Comparison of ENCODE assay signal across 27 cellular contexts in the genomic region with DNA sequence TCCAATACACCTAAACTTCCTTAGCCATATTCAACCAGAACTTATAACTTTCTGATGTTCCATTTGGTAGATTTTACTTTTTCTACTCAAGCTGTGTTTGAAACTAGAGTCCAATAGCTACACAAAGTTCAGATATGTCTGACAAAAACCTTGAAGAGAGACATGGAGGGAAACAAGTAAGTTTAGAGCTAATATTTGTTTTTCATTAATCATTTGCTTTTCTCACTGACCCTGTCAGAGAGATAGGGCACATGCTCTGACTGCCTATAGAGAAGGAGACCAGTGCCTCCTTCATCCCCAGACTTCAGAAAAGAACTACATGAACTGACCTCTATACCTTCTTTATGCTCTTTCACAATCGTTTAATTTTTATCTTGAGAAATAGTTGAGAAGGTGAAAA.
"Had no signal": no experiment of that assay in that cellular context is flagged by ENCODE, and none has a peak within 500 bp of the region (broad histone marks: within the 10 kb centered on the region; RNA-seq: fewer than 3 reads in every experiment).

No MANE protein-coding gene starts in this region.

- DNase-seq: activated B cell treated with CpG ODN at 0.5 μM for 24 hours; activated CD4-positive, alpha-beta memory T cell treated with anti-CD3 and anti-CD28 coated beads for 36 hours; activated CD4-positive, alpha-beta T cell treated with anti-CD3 and anti-CD28 coated beads for 1 hour; activated CD4-positive, alpha-beta T cell treated with anti-CD3 and anti-CD28 coated beads, Interleukin-2, amount 10 ng/mL, durations not matched to agents 24 days and 14 days; activated CD8-positive, alpha-beta memory T cell treated with anti-CD3 and anti-CD28 coated beads for 24 hours; activated effector memory CD4-positive, alpha-beta T cell treated with anti-CD3 and anti-CD28 coated beads, Interleukin-2, amount 50 U/mL, for 16 hours; activated naive CD4-positive, alpha-beta T cell treated with Interleukin-2 at 50 U/mL for 16 hours; activated naive CD8-positive, alpha-beta T cell treated with anti-CD3 and anti-CD28 coated beads, Interleukin-2, amount 50 U/mL, for 24 hours; activated T-cell treated with anti-CD3 and anti-CD28 coated beads, Interleukin-2, amount 50 U/mL, for 4 hours; amniotic stem cell; MG63; MV-4-11; NCI-H1092 treated with DMSO at 0.1 percent for 48 hours; NCI-H1417 treated with DMSO at 0.1 percent for 48 hours; NCI-H1694 treated with DMSO at 0.1 percent for 48 hours; NCI-H2029 treated with DMSO at 0.1 percent for 48 hours; NCI-H345; NCI-H510A; NCI-H526 treated with DMSO at 0.1 percent for 48 hours; NK-92 treated with Interleukin-12 subunit alpha and Interleukin-12 subunit beta, amount 100 ng/mL, for 24 hours; OCI-M1; Peyer's patch; SHP77 treated with DMSO at 0.1 percent for 48 hours; T-helper 17 cell; T-helper 9 cell had no signal

- H3K4me1 ChIP-seq: Peyer's patch had no signal

- H3K27me3 ChIP-seq: ascending aorta, MG63, Peyer's patch had no signal

- H3K27ac ChIP-seq: ascending aorta, Peyer's patch had no signal

- H3K4me3 ChIP-seq: ascending aorta, MG63, Peyer's patch had no signal

- ATAC-seq: activated naive CD4-positive, alpha-beta T cell treated with anti-CD3 and anti-CD28 coated beads, Interleukin-2, amount 50 U/mL, for 72 hours; activated naive CD8-positive, alpha-beta T cell treated with anti-CD3 and anti-CD28 coated beads, Interleukin-2, amount 50 U/mL, for 24 hours; activated T-cell treated with anti-CD3 and anti-CD28 coated beads, Interleukin-2, amount 50 U/mL, for 4 hours; T-helper 17 cell had no signal

- H3K9me3 ChIP-seq: ascending aorta, MG63, Peyer's patch had no signal

- H3K36me3 ChIP-seq: ascending aorta, MG63, Peyer's patch had no signal
